ENCODE assay signal across 2 cellular contexts in the genomic region with DNA sequence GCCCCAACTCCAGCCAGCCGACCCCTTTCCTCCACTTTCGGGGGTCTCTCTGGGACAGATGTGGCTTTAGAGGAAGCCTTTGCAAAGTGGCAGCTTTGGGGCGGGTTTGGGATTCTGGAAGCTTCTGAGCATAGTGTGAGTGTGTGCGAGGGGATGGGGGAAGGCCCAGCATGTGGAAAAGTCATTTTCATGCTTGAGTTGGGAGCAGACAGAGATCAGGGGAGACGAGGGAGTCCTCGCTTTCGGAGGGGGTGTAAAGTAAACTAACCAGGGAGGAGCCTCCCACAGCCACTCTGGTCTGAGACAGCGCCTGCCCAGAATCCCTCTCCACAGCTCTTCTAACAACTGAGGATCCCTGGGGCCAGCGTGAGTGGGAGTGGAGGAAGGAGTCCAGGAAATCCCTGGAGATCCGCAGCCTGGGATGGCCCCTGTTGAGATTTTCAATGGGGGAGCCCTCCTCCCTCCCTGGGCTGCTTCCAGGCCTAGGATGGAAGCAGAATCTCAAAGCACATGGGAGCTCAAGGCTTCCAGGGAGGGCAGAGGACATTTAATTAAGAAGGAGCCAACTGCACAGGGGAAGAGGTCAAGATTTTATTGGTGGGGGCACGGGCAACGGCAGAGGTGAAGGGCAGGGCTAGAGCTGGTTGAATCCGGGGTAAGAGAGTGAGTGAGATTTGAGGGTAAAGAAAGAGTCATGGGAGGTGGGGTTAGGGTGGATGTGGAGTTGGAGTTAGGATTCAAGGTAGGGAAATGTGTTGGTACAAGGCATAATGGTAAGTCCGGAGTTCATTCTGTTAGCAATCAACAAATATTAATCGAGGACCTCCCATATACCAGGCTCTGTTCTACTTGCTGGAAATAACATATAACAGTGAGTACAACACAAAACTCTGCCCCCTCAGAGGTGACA.
A peak's percentile ranks its signal among the peaks of the same experiment; 100 is the strongest.
TF ChIP-seq lines count a peak whose summit lies in the region.

No MANE protein-coding gene starts in this region.

TF ChIP-seq in HEK293, 187 proteins besides CTCF, POLR2A, EP300 and RAD21 (continued from another document and continues in another):
- TF ChIP-seq, protein P1, sequence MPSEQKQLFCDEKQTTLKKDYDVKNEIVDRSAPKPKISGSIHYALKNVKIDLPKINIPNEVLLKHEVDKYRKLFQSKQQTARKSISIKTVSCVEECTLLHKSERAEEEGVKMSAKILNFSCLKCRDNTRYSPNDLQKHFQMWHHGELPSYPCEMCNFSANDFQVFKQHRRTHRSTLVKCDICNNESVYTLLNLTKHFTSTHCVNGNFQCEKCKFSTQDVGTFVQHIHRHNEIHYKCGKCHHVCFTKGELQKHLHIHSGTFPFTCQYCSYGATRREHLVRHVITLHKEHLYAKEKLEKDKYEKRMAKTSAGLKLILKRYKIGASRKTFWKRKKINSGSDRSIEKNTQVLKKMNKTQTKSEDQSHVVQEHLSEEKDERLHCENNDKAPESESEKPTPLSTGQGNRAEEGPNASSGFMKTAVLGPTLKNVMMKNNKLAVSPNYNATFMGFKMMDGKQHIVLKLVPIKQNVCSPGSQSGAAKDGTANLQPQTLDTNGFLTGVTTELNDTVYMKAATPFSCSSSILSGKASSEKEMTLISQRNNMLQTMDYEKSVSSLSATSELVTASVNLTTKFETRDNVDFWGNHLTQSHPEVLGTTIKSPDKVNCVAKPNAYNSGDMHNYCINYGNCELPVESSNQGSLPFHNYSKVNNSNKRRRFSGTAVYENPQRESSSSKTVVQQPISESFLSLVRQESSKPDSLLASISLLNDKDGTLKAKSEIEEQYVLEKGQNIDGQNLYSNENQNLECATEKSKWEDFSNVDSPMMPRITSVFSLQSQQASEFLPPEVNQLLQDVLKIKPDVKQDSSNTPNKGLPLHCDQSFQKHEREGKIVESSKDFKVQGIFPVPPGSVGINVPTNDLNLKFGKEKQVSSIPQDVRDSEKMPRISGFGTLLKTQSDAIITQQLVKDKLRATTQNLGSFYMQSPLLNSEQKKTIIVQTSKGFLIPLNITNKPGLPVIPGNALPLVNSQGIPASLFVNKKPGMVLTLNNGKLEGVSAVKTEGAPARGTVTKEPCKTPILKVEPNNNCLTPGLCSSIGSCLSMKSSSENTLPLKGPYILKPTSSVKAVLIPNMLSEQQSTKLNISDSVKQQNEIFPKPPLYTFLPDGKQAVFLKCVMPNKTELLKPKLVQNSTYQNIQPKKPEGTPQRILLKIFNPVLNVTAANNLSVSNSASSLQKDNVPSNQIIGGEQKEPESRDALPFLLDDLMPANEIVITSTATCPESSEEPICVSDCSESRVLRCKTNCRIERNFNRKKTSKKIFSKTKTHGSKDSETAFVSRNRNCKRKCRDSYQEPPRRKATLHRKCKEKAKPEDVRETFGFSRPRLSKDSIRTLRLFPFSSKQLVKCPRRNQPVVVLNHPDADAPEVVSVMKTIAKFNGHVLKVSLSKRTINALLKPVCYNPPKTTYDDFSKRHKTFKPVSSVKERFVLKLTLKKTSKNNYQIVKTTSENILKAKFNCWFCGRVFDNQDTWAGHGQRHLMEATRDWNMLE (tag by site-specific recombination; conservative IDR thresholded peaks at IDR 0.05; ENCODE audit: low read depth): no peak
- TF ChIP-seq ZBTB48 (tag by site-specific recombination; IDR thresholded peaks at IDR 0.05) (no peak), ZSCAN16 (tag by site-specific recombination; IDR thresholded peaks at IDR 0.05) (no peak), ZNF341 (tag by site-specific recombination; IDR thresholded peaks at IDR 0.05; ENCODE audit: low read depth) (peak; percentile 82)
- TF ChIP-seq, protein P2, sequence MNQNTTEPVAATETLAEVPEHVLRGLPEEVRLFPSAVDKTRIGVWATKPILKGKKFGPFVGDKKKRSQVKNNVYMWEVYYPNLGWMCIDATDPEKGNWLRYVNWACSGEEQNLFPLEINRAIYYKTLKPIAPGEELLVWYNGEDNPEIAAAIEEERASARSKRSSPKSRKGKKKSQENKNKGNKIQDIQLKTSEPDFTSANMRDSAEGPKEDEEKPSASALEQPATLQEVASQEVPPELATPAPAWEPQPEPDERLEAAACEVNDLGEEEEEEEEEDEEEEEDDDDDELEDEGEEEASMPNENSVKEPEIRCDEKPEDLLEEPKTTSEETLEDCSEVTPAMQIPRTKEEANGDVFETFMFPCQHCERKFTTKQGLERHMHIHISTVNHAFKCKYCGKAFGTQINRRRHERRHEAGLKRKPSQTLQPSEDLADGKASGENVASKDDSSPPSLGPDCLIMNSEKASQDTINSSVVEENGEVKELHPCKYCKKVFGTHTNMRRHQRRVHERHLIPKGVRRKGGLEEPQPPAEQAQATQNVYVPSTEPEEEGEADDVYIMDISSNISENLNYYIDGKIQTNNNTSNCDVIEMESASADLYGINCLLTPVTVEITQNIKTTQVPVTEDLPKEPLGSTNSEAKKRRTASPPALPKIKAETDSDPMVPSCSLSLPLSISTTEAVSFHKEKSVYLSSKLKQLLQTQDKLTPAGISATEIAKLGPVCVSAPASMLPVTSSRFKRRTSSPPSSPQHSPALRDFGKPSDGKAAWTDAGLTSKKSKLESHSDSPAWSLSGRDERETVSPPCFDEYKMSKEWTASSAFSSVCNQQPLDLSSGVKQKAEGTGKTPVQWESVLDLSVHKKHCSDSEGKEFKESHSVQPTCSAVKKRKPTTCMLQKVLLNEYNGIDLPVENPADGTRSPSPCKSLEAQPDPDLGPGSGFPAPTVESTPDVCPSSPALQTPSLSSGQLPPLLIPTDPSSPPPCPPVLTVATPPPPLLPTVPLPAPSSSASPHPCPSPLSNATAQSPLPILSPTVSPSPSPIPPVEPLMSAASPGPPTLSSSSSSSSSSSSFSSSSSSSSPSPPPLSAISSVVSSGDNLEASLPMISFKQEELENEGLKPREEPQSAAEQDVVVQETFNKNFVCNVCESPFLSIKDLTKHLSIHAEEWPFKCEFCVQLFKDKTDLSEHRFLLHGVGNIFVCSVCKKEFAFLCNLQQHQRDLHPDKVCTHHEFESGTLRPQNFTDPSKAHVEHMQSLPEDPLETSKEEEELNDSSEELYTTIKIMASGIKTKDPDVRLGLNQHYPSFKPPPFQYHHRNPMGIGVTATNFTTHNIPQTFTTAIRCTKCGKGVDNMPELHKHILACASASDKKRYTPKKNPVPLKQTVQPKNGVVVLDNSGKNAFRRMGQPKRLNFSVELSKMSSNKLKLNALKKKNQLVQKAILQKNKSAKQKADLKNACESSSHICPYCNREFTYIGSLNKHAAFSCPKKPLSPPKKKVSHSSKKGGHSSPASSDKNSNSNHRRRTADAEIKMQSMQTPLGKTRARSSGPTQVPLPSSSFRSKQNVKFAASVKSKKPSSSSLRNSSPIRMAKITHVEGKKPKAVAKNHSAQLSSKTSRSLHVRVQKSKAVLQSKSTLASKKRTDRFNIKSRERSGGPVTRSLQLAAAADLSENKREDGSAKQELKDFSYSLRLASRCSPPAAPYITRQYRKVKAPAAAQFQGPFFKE (tag by site-specific recombination; IDR thresholded peaks at IDR 0.05; ENCODE audit: borderline replicate concordance): no peak
- TF ChIP-seq, protein P3, sequence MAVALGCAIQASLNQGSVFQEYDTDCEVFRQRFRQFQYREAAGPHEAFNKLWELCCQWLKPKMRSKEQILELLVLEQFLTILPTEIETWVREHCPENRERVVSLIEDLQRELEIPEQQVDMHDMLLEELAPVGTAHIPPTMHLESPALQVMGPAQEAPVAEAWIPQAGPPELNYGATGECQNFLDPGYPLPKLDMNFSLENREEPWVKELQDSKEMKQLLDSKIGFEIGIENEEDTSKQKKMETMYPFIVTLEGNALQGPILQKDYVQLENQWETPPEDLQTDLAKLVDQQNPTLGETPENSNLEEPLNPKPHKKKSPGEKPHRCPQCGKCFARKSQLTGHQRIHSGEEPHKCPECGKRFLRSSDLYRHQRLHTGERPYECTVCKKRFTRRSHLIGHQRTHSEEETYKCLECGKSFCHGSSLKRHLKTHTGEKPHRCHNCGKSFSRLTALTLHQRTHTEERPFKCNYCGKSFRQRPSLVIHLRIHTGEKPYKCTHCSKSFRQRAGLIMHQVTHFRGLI (tag by site-specific recombination; IDR thresholded peaks at IDR 0.05): no peak

TF ChIP-seq in SK-N-SH treated with all-trans-retinoic acid at 6 μM for 48 hours, 23 proteins besides CTCF, POLR2A, EP300 and RAD21 (continued from another document):
- TF ChIP-seq, protein P4, sequence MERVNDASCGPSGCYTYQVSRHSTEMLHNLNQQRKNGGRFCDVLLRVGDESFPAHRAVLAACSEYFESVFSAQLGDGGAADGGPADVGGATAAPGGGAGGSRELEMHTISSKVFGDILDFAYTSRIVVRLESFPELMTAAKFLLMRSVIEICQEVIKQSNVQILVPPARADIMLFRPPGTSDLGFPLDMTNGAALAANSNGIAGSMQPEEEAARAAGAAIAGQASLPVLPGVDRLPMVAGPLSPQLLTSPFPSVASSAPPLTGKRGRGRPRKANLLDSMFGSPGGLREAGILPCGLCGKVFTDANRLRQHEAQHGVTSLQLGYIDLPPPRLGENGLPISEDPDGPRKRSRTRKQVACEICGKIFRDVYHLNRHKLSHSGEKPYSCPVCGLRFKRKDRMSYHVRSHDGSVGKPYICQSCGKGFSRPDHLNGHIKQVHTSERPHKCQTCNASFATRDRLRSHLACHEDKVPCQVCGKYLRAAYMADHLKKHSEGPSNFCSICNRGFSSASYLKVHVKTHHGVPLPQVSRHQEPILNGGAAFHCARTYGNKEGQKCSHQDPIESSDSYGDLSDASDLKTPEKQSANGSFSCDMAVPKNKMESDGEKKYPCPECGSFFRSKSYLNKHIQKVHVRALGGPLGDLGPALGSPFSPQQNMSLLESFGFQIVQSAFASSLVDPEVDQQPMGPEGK (CRISPR knock-in tag; IDR thresholded peaks at IDR 0.05; ENCODE audit: borderline replicate concordance): no peak
- no peak for TF ChIP-seq ISL1 (CRISPR knock-in tag; IDR thresholded peaks at IDR 0.05)
- TF ChIP-seq RARB (CRISPR knock-in tag; IDR thresholded peaks at IDR 0.05): no peak
- no peak for TF ChIP-seq SNAI2 (CRISPR knock-in tag; IDR thresholded peaks at IDR 0.05)
- TF ChIP-seq GLIS3 (CRISPR knock-in tag; IDR thresholded peaks at IDR 0.05): no peak
- no peak for TF ChIP-seq OSR1 (CRISPR knock-in tag; IDR thresholded peaks at IDR 0.05)
- TF ChIP-seq ESRRG (CRISPR knock-in tag; IDR thresholded peaks at IDR 0.05): no peak
- no peak for TF ChIP-seq TCF4 (CRISPR knock-in tag; IDR thresholded peaks at IDR 0.05; ENCODE audit: borderline replicate concordance)
- TF ChIP-seq, protein P5, sequence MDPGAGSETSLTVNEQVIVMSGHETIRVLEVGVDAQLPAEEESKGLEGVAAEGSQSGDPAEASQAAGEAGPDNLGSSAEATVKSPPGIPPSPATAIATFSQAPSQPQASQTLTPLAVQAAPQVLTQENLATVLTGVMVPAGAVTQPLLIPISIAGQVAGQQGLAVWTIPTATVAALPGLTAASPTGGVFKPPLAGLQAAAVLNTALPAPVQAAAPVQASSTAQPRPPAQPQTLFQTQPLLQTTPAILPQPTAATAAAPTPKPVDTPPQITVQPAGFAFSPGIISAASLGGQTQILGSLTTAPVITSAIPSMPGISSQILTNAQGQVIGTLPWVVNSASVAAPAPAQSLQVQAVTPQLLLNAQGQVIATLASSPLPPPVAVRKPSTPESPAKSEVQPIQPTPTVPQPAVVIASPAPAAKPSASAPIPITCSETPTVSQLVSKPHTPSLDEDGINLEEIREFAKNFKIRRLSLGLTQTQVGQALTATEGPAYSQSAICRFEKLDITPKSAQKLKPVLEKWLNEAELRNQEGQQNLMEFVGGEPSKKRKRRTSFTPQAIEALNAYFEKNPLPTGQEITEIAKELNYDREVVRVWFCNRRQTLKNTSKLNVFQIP (CRISPR knock-in tag; IDR thresholded peaks at IDR 0.05; ENCODE audit: borderline replicate concordance, low read depth): no peak
- TF ChIP-seq, protein P6, sequence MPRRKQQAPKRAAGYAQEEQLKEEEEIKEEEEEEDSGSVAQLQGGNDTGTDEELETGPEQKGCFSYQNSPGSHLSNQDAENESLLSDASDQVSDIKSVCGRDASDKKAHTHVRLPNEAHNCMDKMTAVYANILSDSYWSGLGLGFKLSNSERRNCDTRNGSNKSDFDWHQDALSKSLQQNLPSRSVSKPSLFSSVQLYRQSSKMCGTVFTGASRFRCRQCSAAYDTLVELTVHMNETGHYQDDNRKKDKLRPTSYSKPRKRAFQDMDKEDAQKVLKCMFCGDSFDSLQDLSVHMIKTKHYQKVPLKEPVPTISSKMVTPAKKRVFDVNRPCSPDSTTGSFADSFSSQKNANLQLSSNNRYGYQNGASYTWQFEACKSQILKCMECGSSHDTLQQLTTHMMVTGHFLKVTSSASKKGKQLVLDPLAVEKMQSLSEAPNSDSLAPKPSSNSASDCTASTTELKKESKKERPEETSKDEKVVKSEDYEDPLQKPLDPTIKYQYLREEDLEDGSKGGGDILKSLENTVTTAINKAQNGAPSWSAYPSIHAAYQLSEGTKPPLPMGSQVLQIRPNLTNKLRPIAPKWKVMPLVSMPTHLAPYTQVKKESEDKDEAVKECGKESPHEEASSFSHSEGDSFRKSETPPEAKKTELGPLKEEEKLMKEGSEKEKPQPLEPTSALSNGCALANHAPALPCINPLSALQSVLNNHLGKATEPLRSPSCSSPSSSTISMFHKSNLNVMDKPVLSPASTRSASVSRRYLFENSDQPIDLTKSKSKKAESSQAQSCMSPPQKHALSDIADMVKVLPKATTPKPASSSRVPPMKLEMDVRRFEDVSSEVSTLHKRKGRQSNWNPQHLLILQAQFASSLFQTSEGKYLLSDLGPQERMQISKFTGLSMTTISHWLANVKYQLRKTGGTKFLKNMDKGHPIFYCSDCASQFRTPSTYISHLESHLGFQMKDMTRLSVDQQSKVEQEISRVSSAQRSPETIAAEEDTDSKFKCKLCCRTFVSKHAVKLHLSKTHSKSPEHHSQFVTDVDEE (CRISPR knock-in tag; IDR thresholded peaks at IDR 0.05): no peak
